ENCODE assay signal across 16 cellular contexts in the genomic region with DNA sequence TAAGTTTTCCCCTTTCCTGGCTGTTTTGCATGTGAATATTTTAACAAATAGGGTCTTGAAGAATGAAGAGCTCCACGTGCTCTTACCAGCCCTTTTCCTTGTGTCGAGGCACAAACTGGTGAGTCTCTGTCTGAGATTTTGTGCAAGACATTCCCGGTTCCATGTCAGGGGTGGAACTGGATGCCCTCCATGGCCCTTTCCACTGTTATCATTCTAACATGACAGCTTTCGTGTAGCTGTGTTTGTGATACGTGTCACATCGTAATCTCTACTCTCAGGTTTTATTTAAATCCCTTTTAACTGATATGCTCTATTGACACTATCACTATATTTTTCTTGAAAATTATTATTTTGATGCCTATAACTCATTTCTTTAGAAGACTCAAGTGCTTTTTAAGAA.
"Had no signal": no experiment of that assay in that cellular context is flagged by ENCODE, and none has a peak within 500 bp of the region (broad histone marks: within the 10 kb centered on the region; RNA-seq: fewer than 3 reads in every experiment).

No MANE protein-coding gene starts in this region.

- H3K79me2 ChIP-seq: parathyroid adenoma had no signal

- H3K4me1 ChIP-seq: left lung, parathyroid adenoma had no signal

- H3K27ac Mint-ChIP-seq: activated CD4-positive, alpha-beta memory T cell treated with anti-CD3 and anti-CD28 coated beads for 36 hours; activated naive CD8-positive, alpha-beta T cell; activated T-helper 1 cell treated with anti-CD3 and anti-CD28 coated beads, Interleukin-12 subunit alpha, Interleukin-12 subunit beta, Interleukin-2, Interleukin-4 antibody, amounts not matched to agents 30 ng/mL and 10 ng/mL and 1 ng/mL, durations not matched to agents 14 hours and 24 hours and 36 hours; memory B cell; naive thymus-derived CD4-positive, alpha-beta T cell; T-helper 2 cell treated with Interferon-gamma antibody and Interleukin-4, amounts not matched to agents 5 μg/mL and 100 μg/mL, for 36 hours had no signal

- ATAC-seq: left lung; mucosa of descending colon; naive thymus-derived CD4-positive, alpha-beta T cell had no signal

- H3K9me3 ChIP-seq: left lung, mucosa of descending colon, thyroid gland had no signal

- H3K4me3 Mint-ChIP-seq: activated CD4-positive, alpha-beta memory T cell treated with anti-CD3 and anti-CD28 coated beads for 36 hours; activated naive CD8-positive, alpha-beta T cell; activated T-helper 1 cell treated with anti-CD3 and anti-CD28 coated beads, Interleukin-12 subunit alpha, Interleukin-12 subunit beta, Interleukin-2, Interleukin-4 antibody, amounts not matched to agents 30 ng/mL and 10 ng/mL and 1 ng/mL, durations not matched to agents 14 hours and 24 hours and 36 hours; central memory CD8-positive, alpha-beta T cell; memory B cell; naive thymus-derived CD4-positive, alpha-beta T cell; T-helper 2 cell treated with Interferon-gamma antibody and Interleukin-4, amounts not matched to agents 5 μg/mL and 100 μg/mL, for 36 hours had no signal

- H3K4me3 ChIP-seq: coronary artery, left lung, mucosa of descending colon, thyroid gland had no signal

- H3K36me3 ChIP-seq: left lung had no signal

- H3K9ac ChIP-seq: parathyroid adenoma had no signal

- H3K9me3 Mint-ChIP-seq: activated CD4-positive, alpha-beta memory T cell treated with anti-CD3 and anti-CD28 coated beads for 36 hours; activated T-helper 1 cell treated with anti-CD3 and anti-CD28 coated beads, Interleukin-12 subunit alpha, Interleukin-12 subunit beta, Interleukin-2, Interleukin-4 antibody, amounts not matched to agents 30 ng/mL and 10 ng/mL and 1 ng/mL, durations not matched to agents 14 hours and 24 hours and 36 hours; central memory CD8-positive, alpha-beta T cell; memory B cell; naive thymus-derived CD4-positive, alpha-beta T cell; T-helper 2 cell treated with Interferon-gamma antibody and Interleukin-4, amounts not matched to agents 5 μg/mL and 100 μg/mL, for 36 hours had no signal

- H3K4me1 Mint-ChIP-seq: central memory CD8-positive, alpha-beta T cell; memory B cell; naive thymus-derived CD4-positive, alpha-beta T cell had no signal

- H3K27ac ChIP-seq: left lung, parathyroid adenoma, thyroid gland had no signal

- DNase-seq: activated CD4-positive, alpha-beta memory T cell treated with anti-CD3 and anti-CD28 coated beads for 36 hours; activated T-cell treated with anti-CD3 and anti-CD28 coated beads for 4 hours; left lung; mucosa of descending colon; naive thymus-derived CD4-positive, alpha-beta T cell; stimulated activated CD4-positive, alpha-beta T cell treated with anti-CD3 and anti-CD28 coated beads, Interleukin-12 subunit alpha, Interleukin-12 subunit beta, amount 100 ng/mL, for 4 hours; stimulated activated CD4-positive, alpha-beta T cell treated with anti-CD3 and anti-CD28 coated beads, Interleukin-2, amount 100 ng/mL, for 24 hours; stimulated activated naive CD4-positive, alpha-beta T cell treated with Interleukin-2 at 50 U/mL for 16 hours; thyroid gland had no signal

- H3K27me3 ChIP-seq: left lung, thyroid gland had no signal

- H3K36me3 Mint-ChIP-seq: activated CD4-positive, alpha-beta memory T cell treated with anti-CD3 and anti-CD28 coated beads for 36 hours; activated naive CD8-positive, alpha-beta T cell; memory B cell; naive thymus-derived CD4-positive, alpha-beta T cell had no signal

- H2AFZ ChIP-seq: parathyroid adenoma had no signal
